Comparison of ENCODE assay signal across 1 cellular context in the genomic region with DNA sequence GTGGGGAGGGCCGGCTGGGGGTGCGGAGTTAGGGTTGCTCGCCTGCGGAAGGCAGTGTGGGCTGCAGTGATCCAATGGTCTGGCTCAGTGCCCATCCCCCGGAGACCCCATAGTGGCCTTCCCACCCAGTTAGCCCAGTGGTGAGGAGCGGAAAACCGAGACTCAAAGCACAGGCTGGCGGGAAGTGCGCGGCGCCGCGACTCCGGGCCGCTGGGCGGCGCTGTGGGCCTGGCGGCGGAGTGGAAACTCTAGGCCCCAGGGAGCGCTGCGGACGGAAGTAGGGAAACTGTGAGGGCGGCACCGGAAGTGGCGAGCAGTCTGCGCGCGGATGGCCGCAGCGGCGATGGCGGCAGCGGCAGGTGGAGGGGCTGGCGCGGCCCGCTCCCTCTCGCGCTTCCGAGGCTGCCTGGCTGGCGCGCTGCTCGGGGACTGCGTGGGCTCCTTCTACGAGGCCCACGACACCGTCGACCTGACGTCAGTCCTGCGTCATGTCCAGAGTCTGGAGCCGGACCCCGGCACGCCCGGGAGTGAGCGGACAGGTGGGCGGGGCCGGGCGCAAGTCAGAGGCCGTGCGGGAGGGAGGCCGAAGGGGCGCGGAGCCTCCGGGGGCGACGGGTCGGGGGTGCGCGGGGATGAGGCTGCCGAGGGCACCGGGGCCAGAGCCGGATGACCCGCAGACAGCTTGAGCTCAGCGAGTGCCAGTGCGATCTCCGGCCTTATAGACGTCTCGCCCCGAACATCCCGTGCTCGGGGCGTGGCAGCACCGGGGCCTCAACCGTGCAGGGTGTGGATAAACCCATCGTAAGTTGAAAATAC.
TF ChIP-seq lines count a peak whose summit lies in the region.

A gene with protein sequence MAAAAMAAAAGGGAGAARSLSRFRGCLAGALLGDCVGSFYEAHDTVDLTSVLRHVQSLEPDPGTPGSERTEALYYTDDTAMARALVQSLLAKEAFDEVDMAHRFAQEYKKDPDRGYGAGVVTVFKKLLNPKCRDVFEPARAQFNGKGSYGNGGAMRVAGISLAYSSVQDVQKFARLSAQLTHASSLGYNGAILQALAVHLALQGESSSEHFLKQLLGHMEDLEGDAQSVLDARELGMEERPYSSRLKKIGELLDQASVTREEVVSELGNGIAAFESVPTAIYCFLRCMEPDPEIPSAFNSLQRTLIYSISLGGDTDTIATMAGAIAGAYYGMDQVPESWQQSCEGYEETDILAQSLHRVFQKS (plus strand): TSS at position 316 of the 816 bp plus-strand sequence. CDS start 13 bp downstream, at position 329.

TF ChIP-seq in HEK293, 187 proteins besides CTCF, POLR2A, EP300 and RAD21 (continued from another document and continues in another):
- TF ChIP-seq, protein P1, sequence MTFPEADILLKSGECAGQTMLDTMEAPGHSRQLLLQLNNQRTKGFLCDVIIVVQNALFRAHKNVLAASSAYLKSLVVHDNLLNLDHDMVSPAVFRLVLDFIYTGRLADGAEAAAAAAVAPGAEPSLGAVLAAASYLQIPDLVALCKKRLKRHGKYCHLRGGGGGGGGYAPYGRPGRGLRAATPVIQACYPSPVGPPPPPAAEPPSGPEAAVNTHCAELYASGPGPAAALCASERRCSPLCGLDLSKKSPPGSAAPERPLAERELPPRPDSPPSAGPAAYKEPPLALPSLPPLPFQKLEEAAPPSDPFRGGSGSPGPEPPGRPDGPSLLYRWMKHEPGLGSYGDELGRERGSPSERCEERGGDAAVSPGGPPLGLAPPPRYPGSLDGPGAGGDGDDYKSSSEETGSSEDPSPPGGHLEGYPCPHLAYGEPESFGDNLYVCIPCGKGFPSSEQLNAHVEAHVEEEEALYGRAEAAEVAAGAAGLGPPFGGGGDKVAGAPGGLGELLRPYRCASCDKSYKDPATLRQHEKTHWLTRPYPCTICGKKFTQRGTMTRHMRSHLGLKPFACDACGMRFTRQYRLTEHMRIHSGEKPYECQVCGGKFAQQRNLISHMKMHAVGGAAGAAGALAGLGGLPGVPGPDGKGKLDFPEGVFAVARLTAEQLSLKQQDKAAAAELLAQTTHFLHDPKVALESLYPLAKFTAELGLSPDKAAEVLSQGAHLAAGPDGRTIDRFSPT (tag by site-specific recombination; IDR thresholded peaks at IDR 0.05): 0 out of 2 replicates have a peak, but pooled peaks have one; percentile 49
- peak; percentile 91 for TF ChIP-seq SP7 (tag by site-specific recombination; IDR thresholded peaks at IDR 0.05)
- peak; percentile 37 for TF ChIP-seq ZSCAN16 (tag by site-specific recombination; IDR thresholded peaks at IDR 0.05)
- TF ChIP-seq GLIS2 (tag by site-specific recombination; IDR thresholded peaks at IDR 0.05): peak; percentile 79
- TF ChIP-seq ZNF530 (tag by site-specific recombination; IDR thresholded peaks at IDR 0.05; ENCODE audit: low read depth): no peak
- peak; percentile 97 for TF ChIP-seq ZNF629 (tag by site-specific recombination; IDR thresholded peaks at IDR 0.05)
- no peak for TF ChIP-seq GLI2 (tag by site-specific recombination; IDR thresholded peaks at IDR 0.05; ENCODE audit: borderline replicate concordance, low read depth)
- TF ChIP-seq ZNF624 (tag by site-specific recombination; IDR thresholded peaks at IDR 0.05): no peak
- TF ChIP-seq ZNF169 (tag by site-specific recombination; IDR thresholded peaks at IDR 0.05): no peak; the same call in 1 of the 2 replicates
- TF ChIP-seq ZNF114 (tag by site-specific recombination; IDR thresholded peaks at IDR 0.05): no peak
- TF ChIP-seq, protein P2, sequence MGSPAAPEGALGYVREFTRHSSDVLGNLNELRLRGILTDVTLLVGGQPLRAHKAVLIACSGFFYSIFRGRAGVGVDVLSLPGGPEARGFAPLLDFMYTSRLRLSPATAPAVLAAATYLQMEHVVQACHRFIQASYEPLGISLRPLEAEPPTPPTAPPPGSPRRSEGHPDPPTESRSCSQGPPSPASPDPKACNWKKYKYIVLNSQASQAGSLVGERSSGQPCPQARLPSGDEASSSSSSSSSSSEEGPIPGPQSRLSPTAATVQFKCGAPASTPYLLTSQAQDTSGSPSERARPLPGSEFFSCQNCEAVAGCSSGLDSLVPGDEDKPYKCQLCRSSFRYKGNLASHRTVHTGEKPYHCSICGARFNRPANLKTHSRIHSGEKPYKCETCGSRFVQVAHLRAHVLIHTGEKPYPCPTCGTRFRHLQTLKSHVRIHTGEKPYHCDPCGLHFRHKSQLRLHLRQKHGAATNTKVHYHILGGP (tag by site-specific recombination; IDR thresholded peaks at IDR 0.05): peak; percentile 6; the same call in 1 of the 2 replicates
- peak; percentile 98 for TF ChIP-seq ZBTB20 (tag by site-specific recombination; IDR thresholded peaks at IDR 0.05)
- peak; percentile 97 for TF ChIP-seq ZSCAN30 (tag by site-specific recombination; IDR thresholded peaks at IDR 0.05)
- no peak for TF ChIP-seq ZNF221 (tag by site-specific recombination; IDR thresholded peaks at IDR 0.05; ENCODE audit: borderline replicate concordance)
- TF ChIP-seq OVOL3 (tag by site-specific recombination; IDR thresholded peaks at IDR 0.05): peak; percentile 45; the same call in 1 of the 2 replicates
- TF ChIP-seq ZBTB8A (tag by site-specific recombination; IDR thresholded peaks at IDR 0.05): peak; percentile 67
- TF ChIP-seq, protein P3, sequence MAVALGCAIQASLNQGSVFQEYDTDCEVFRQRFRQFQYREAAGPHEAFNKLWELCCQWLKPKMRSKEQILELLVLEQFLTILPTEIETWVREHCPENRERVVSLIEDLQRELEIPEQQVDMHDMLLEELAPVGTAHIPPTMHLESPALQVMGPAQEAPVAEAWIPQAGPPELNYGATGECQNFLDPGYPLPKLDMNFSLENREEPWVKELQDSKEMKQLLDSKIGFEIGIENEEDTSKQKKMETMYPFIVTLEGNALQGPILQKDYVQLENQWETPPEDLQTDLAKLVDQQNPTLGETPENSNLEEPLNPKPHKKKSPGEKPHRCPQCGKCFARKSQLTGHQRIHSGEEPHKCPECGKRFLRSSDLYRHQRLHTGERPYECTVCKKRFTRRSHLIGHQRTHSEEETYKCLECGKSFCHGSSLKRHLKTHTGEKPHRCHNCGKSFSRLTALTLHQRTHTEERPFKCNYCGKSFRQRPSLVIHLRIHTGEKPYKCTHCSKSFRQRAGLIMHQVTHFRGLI (tag by site-specific recombination; IDR thresholded peaks at IDR 0.05): peak; percentile 72
- TF ChIP-seq, protein P4, sequence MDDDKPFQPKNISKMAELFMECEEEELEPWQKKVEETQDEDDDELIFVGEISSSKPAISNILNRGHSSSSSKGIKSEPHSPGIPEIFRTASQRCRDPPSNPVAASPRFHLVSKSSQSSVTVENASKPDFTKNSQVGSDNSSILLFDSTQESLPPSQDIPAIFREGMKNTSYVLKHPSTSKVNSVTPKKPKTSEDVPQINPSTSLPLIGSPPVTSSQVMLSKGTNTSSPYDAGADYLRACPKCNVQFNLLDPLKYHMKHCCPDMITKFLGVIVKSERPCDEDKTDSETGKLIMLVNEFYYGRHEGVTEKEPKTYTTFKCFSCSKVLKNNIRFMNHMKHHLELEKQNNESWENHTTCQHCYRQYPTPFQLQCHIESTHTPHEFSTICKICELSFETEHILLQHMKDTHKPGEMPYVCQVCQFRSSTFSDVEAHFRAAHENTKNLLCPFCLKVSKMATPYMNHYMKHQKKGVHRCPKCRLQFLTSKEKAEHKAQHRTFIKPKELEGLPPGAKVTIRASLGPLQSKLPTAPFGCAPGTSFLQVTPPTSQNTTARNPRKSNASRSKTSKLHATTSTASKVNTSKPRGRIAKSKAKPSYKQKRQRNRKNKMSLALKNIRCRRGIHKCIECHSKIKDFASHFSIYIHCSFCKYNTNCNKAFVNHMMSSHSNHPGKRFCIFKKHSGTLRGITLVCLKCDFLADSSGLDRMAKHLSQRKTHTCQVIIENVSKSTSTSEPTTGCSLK (tag by site-specific recombination; IDR thresholded peaks at IDR 0.05): no peak
- peak; percentile 82 for TF ChIP-seq ZIC2 (tag by site-specific recombination; IDR thresholded peaks at IDR 0.05)
- TF ChIP-seq, protein P5, sequence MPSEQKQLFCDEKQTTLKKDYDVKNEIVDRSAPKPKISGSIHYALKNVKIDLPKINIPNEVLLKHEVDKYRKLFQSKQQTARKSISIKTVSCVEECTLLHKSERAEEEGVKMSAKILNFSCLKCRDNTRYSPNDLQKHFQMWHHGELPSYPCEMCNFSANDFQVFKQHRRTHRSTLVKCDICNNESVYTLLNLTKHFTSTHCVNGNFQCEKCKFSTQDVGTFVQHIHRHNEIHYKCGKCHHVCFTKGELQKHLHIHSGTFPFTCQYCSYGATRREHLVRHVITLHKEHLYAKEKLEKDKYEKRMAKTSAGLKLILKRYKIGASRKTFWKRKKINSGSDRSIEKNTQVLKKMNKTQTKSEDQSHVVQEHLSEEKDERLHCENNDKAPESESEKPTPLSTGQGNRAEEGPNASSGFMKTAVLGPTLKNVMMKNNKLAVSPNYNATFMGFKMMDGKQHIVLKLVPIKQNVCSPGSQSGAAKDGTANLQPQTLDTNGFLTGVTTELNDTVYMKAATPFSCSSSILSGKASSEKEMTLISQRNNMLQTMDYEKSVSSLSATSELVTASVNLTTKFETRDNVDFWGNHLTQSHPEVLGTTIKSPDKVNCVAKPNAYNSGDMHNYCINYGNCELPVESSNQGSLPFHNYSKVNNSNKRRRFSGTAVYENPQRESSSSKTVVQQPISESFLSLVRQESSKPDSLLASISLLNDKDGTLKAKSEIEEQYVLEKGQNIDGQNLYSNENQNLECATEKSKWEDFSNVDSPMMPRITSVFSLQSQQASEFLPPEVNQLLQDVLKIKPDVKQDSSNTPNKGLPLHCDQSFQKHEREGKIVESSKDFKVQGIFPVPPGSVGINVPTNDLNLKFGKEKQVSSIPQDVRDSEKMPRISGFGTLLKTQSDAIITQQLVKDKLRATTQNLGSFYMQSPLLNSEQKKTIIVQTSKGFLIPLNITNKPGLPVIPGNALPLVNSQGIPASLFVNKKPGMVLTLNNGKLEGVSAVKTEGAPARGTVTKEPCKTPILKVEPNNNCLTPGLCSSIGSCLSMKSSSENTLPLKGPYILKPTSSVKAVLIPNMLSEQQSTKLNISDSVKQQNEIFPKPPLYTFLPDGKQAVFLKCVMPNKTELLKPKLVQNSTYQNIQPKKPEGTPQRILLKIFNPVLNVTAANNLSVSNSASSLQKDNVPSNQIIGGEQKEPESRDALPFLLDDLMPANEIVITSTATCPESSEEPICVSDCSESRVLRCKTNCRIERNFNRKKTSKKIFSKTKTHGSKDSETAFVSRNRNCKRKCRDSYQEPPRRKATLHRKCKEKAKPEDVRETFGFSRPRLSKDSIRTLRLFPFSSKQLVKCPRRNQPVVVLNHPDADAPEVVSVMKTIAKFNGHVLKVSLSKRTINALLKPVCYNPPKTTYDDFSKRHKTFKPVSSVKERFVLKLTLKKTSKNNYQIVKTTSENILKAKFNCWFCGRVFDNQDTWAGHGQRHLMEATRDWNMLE (tag by site-specific recombination; conservative IDR thresholded peaks at IDR 0.05; ENCODE audit: low read depth): peak; percentile 89
- TF ChIP-seq ZNF561 (tag by site-specific recombination; IDR thresholded peaks at IDR 0.05; ENCODE audit: borderline replicate concordance): peak; percentile 98
- TF ChIP-seq ZNF354C (tag by site-specific recombination; IDR thresholded peaks at IDR 0.05; ENCODE audit: borderline replicate concordance, low read depth): no peak
- no peak for TF ChIP-seq ZNF707 (tag by site-specific recombination; IDR thresholded peaks at IDR 0.05)
- TF ChIP-seq, protein P6, sequence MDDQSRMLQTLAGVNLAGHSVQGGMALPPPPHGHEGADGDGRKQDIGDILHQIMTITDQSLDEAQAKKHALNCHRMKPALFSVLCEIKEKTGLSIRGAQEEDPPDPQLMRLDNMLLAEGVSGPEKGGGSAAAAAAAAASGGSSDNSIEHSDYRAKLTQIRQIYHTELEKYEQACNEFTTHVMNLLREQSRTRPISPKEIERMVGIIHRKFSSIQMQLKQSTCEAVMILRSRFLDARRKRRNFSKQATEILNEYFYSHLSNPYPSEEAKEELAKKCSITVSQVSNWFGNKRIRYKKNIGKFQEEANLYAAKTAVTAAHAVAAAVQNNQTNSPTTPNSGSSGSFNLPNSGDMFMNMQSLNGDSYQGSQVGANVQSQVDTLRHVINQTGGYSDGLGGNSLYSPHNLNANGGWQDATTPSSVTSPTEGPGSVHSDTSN (CRISPR knock-in tag; IDR thresholded peaks at IDR 0.05): peak; percentile 93; the same call in 1 of the 2 replicates
- peak; percentile 92 for TF ChIP-seq ZBTB48 (tag by site-specific recombination; IDR thresholded peaks at IDR 0.05)
- TF ChIP-seq, protein P7, sequence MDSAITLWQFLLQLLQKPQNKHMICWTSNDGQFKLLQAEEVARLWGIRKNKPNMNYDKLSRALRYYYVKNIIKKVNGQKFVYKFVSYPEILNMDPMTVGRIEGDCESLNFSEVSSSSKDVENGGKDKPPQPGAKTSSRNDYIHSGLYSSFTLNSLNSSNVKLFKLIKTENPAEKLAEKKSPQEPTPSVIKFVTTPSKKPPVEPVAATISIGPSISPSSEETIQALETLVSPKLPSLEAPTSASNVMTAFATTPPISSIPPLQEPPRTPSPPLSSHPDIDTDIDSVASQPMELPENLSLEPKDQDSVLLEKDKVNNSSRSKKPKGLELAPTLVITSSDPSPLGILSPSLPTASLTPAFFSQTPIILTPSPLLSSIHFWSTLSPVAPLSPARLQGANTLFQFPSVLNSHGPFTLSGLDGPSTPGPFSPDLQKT (IDR thresholded peaks at IDR 0.05; ENCODE audit: borderline replicate concordance, low read depth, low read length): peak; percentile 50; the same call in 1 of the 2 replicates
- TF ChIP-seq, protein P8, sequence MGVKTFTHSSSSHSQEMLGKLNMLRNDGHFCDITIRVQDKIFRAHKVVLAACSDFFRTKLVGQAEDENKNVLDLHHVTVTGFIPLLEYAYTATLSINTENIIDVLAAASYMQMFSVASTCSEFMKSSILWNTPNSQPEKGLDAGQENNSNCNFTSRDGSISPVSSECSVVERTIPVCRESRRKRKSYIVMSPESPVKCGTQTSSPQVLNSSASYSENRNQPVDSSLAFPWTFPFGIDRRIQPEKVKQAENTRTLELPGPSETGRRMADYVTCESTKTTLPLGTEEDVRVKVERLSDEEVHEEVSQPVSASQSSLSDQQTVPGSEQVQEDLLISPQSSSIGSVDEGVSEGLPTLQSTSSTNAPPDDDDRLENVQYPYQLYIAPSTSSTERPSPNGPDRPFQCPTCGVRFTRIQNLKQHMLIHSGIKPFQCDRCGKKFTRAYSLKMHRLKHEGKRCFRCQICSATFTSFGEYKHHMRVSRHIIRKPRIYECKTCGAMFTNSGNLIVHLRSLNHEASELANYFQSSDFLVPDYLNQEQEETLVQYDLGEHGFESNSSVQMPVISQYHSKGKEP (tag by site-specific recombination; IDR thresholded peaks at IDR 0.05): peak; percentile 70; the same call in 1 of the 2 replicates
- TF ChIP-seq, protein P9, sequence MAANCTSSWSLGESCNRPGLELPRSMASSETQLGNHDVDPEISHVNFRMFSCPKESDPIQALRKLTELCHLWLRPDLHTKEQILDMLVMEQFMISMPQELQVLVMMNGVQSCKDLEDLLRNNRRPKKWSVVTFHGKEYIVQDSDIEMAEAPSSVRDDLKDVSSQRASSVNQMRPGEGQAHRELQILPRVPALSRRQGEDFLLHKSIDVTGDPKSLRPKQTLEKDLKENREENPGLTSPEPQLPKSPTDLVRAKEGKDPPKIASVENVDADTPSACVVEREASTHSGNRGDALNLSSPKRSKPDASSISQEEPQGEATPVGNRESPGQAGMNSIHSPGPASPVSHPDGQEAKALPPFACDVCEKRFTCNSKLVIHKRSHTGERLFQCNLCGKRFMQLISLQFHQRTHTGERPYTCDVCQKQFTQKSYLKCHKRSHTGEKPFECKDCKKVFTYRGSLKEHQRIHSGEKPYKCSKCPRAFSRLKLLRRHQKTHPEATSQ (tag by site-specific recombination; IDR thresholded peaks at IDR 0.05): peak; percentile 97
